In the genomic region with DNA sequence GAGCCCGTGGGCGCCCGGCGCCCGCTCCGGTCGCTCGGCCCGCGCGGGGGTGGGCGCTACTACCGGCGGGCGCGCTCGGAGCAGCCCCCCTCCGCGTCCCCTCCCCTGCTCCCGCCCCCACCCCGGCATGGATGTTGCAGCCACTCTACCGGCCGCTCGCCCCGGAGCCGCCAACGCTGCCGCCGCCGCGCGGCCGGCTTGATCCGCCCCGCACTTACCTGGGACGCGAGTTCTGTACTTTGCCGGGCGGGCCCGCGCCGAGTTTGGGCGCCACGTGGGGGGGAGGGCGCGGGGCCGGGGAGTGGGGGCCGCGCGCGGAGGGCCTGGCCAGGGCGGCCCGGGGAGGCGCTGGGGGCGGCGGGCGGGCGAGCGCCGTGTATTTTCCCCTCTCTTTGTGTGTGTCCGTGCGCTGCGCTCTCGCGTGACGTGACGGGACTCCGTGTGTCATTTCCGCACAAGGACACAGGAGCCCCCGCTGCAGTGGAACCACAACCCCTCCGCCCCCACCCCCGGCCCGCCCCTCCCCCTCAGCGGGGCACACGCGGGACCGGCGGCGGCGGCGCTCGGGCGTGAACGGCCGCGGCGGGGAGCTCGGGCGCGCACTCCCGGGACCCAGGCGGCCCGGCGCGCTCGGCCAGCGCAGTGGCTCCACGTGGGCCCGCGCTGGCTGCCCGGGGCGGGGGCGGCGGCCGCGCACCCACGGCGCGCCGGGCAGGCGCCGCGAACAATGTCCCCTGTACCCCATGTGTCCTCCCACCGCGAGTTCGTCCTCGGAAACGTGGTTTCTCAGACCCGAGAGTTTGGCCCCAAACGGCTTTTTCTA, we compare ENCODE assay signal across 8 cellular contexts. TPM values are rescaled to one million over a fixed set of nuclear protein-coding genes. Genes with fewer than 3 reads are reported as not detected.
A peak's percentile ranks its signal among the peaks of the same experiment; 100 is the strongest.
DNase-seq lines count a peak whose midpoint lies in the region; ATAC-seq and TF ChIP-seq lines count a peak whose summit lies in the region.

A gene (minus strand): TSS at position 644 of the 823 bp plus-strand sequence. CDS start 16,230 bp downstream, outside the sequence.

- TF ChIP-seq CTCF in epithelial cell of esophagus (IDR thresholded peaks at IDR 0.05; ENCODE audit: insufficient read depth, low read depth, low read length, missing control alignments): no peak
- TF ChIP-seq CTCF in suprapubic skin (IDR thresholded peaks at IDR 0.05): no peak

- H3K36me3 ChIP-seq in MG63: no peaks in the 10 kb centered on the region; the same call in 1 of the 2 replicates
- no peaks in the 10 kb centered on the region for H3K36me3 ChIP-seq in mucosa of rectum (ENCODE audit: control insufficient read depth in 2 of 2, insufficient read depth in 2 of 2, low read length in 2 of 2)
- H3K36me3 ChIP-seq in suprapubic skin: no peaks in the 10 kb centered on the region

- peak within 1 kb of the TSS; percentile 56 to 79 for H3K9ac ChIP-seq in mucosa of rectum (ENCODE audit: low read depth in 1 of 2, low read length in 2 of 2)

- TF ChIP-seq EP300 in suprapubic skin (IDR thresholded peaks at IDR 0.05): no peak

- H3K4me1 ChIP-seq in mucosa of rectum (ENCODE audit: control insufficient read depth in 2 of 2, insufficient read depth in 2 of 2, low read length in 2 of 2) (peaks cover 9 to 14% of the 10 kb centered on the region in 2 donors), suprapubic skin (peaks cover 23% of the 10 kb centered on the region)

- H3K4me3 ChIP-seq in MG63 (peak within 1 kb of the TSS; percentile 61), epithelial cell of esophagus (ENCODE audit: low read length) (peak within 1 kb of the TSS; percentile 58), mucosa of rectum (ENCODE audit: low read length in 2 of 2) (peak within 1 kb of the TSS; percentile 63 to 80), suprapubic skin (peak within 1 kb of the TSS; percentile 85)

- 1% methylated on average over 16 of the region's 120 CpGs for WGBS in suprapubic skin

- H3K27ac ChIP-seq in mucosa of rectum (ENCODE audit: low read depth in 2 of 2, low read length in 2 of 2) (peak within 1 kb of the TSS; percentile 70 to 80), suprapubic skin (peak within 1 kb of the TSS; percentile 69)

- peaks cover 4% of the 10 kb centered on the region; the same call in 1 of the 2 replicates for H3K27me3 ChIP-seq in MG63
- H3K27me3 ChIP-seq in mucosa of rectum (ENCODE audit: control insufficient read depth in 2 of 2, insufficient read depth in 2 of 2, low read length in 2 of 2): no peaks in the 10 kb centered on the region
- H3K27me3 ChIP-seq in suprapubic skin: peaks cover 3% of the 10 kb centered on the region

- TF ChIP-seq POLR2A in suprapubic skin (IDR thresholded peaks at IDR 0.05): no peak

- in situ Hi-C loops in G401 (cut with HindIII; ENCODE audit: low sequenced_read_pairs): no loop called here

- ATAC-seq in GM21825 (IDR thresholded peaks at IDR 0.05; ENCODE audit: unreplicated experiment): peak; percentile 32

- H3K9me3 ChIP-seq in MG63: no peaks in the 10 kb centered on the region
- H3K9me3 ChIP-seq in mucosa of rectum (ENCODE audit: control insufficient read depth in 2 of 2, low read length in 2 of 2): no peaks in the 10 kb centered on the region
- no peaks in the 10 kb centered on the region for H3K9me3 ChIP-seq in suprapubic skin

- peak; percentile 33 for DNase-seq in G401 (ENCODE audit: low spot score)
- DNase-seq in MG63: peak; percentile 34
- DNase-seq in activated CD8-positive, alpha-beta memory T cell treated with anti-CD3 and anti-CD28 coated beads for 48 hours (ENCODE audit: low read depth in 2 of 3, low spot score in 2 of 3): peak in 2 of 3 experiments; percentile 18
- DNase-seq in epithelial cell of esophagus (ENCODE audit: low read depth): peak; percentile 50
- DNase-seq in suprapubic skin (ENCODE audit: low spot score in 2 of 2): no peak
- DNase-seq in amniotic stem cell (lab: John Stamatoyannopoulos, UW): no peak

RNA-seq across cellular contexts. Expression of the gene that starts here (rescaled TPM):
- total RNA-seq in G401 (2014; rRNA removed; shearing (Covaris generic)): 4.7 and 6.9 TPM in 2 replicates
- total RNA-seq in MG63 (2014; rRNA removed; shearing (Covaris generic); ENCODE audit: low replicate concordance): 2.2 and 5.9 TPM in 2 replicates
- total RNA-seq in suprapubic skin: 1 to 10 TPM; 2.1 to 2.4 (median 2.1) TPM

Comparison
In these comparisons a context has a peak if more than half of its experiments do, and no peak if none do; other contexts are left out.
1. DNase-seq: peak in G401 (single experiment), MG63 (single experiment), activated CD8-positive, alpha-beta memory T cell treated with anti-CD3 and anti-CD28 coated beads for 48 hours (2 of 3) and epithelial cell of esophagus (single experiment); none in suprapubic skin (0 of 2) and amniotic stem cell (single experiment).
2. Peak in every context shown above with its lines, with median percentiles within 50 percentile points of each other: H3K4me3 ChIP-seq.